In genomic region chr11:121372671-121373429, GRCh38 we compare ENCODE assay signal across 8 cellular contexts.
DNase-seq lines count a peak whose midpoint lies in the region; ATAC-seq lines count a peak whose summit lies in the region.
"Had no signal": no experiment of that assay in that cellular context is flagged by ENCODE, and none has a peak within 500 bp of the region (broad histone marks: within the 10 kb centered on the region; RNA-seq: fewer than 3 reads in every experiment).

No MANE protein-coding gene starts in this region.

- peak; percentile 68 for ATAC-seq in GM18861 (IDR thresholded peaks at IDR 0.05; ENCODE audit: unreplicated experiment)
- peak; percentile 88 for ATAC-seq in GM21528 (IDR thresholded peaks at IDR 0.05; ENCODE audit: low FRiP score, unreplicated experiment)
- peak; percentile 68 for ATAC-seq in HG03520 (IDR thresholded peaks at IDR 0.05; ENCODE audit: unreplicated experiment)

- DNase-seq in iPS-NIHi7 (ENCODE audit: extremely low spot score) (peak; percentile 47), dedifferentiated amniotic fluid mesenchymal stem cell (ENCODE audit: extremely low spot score) (no peak), AG08396 (ENCODE audit: low spot score) (no peak), epidermal melanocyte (ENCODE audit: insufficient read length, low spot score) (no peak)
- DNase-seq: right lobe of liver had no signal
